Comparison of ENCODE assay signal across 10 cellular contexts in the genomic region with DNA sequence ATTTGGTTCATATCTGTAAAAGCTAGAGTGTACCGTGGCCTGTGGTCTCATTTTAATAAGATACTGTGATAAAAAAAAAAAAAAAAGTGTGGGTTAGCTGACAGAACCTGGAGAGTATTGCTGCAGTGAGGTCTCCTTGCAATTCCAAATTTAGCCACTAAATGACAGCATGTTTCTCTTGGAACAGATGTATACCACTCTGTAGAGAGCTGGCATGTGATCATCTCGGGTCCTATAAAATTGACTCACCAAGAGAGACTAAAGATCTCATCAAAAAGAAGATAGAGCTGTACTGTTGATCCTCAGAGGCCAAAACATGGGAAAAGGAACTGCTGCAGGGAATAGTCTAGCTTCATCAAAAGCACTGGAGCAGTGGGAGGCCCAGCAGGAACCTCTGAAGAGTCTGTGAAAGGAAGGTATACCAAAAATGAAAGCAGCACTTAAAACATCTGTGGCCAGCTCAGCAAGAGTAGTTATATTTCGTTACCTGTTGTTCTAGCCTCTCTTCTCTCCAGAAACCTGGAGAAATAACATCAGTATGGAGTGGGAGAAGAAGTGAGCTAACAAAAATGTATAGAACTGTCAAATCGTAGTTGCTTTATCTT.
A peak's percentile ranks its signal among the peaks of the same experiment; 100 is the strongest.
DNase-seq lines count a peak whose midpoint lies in the region; ATAC-seq and TF ChIP-seq lines count a peak whose summit lies in the region.
"Had no signal": no experiment of that assay in that cellular context is flagged by ENCODE, and none has a peak within 500 bp of the region (broad histone marks: within the 10 kb centered on the region; RNA-seq: fewer than 3 reads in every experiment).

No MANE protein-coding gene starts in this region.

- H3K27me3 Mint-ChIP-seq in naive thymus-derived CD8-positive, alpha-beta T cell = peaks cover 0 to 5% (median 0%) of the 10 kb centered on the region in 5 donors

- H3K4me1 Mint-ChIP-seq in naive thymus-derived CD8-positive, alpha-beta T cell = no peaks in the 10 kb centered on the region

- no peak overlapping the region for H3K4me3 Mint-ChIP-seq in naive thymus-derived CD8-positive, alpha-beta T cell

- POLR2A ChIA-PET in naive thymus-derived CD8-positive, alpha-beta T cell (lab: Charles Lee) = no interaction called here

- H3K4me3 ChIP-seq in Peyer's patch = no peak overlapping the region
- H3K4me3 ChIP-seq: colonic mucosa had no signal

- no peaks in the 10 kb centered on the region for H3K36me3 ChIP-seq in Peyer's patch
- H3K36me3 ChIP-seq: colonic mucosa had no signal

- no peaks in the 10 kb centered on the region for H3K4me1 ChIP-seq in Peyer's patch
- H3K4me1 ChIP-seq: colonic mucosa had no signal

- H3K27ac ChIP-seq in Peyer's patch = no peak overlapping the region
- H3K27ac ChIP-seq: colonic mucosa had no signal

- no peaks in the 10 kb centered on the region for H3K9me3 ChIP-seq in Peyer's patch
- H3K9me3 ChIP-seq: colonic mucosa had no signal

- ATAC-seq in HG02798 (IDR thresholded peaks at IDR 0.05; ENCODE audit: poor library complexity, unreplicated experiment) = peak; percentile 75
- ATAC-seq in SK-N-SH treated with all-trans-retinoic acid at 6 μM for 48 hours = peak; percentile 69
- no peak for ATAC-seq in HG02571 (IDR thresholded peaks at IDR 0.05; ENCODE audit: unreplicated experiment)
- no peak for ATAC-seq in naive thymus-derived CD8-positive, alpha-beta T cell

- H3K9me3 Mint-ChIP-seq in naive thymus-derived CD8-positive, alpha-beta T cell = peaks cover 0 to 29% (median 7%) of the 10 kb centered on the region in 9 donors

- DNase-seq in DMS 273 treated with DMSO at 0.1 percent for 48 hours (lab: John Stamatoyannopoulos, UW) (peak; percentile 37), iris pigment epithelial cell (ENCODE audit: low read depth) (peak; percentile 14), NCI-H187 (lab: John Stamatoyannopoulos, UW) (no peak), Peyer's patch (no peak)
- DNase-seq in naive thymus-derived CD8-positive, alpha-beta T cell = no peak
- DNase-seq: activated CD4-positive, alpha-beta T cell treated with anti-CD3 and anti-CD28 coated beads for 4 hours; colonic mucosa had no signal

- no peaks in the 10 kb centered on the region for H3K36me3 Mint-ChIP-seq in naive thymus-derived CD8-positive, alpha-beta T cell

- TF ChIP-seq CTCF in Peyer's patch (IDR thresholded peaks at IDR 0.05) = no peak

- TF ChIP-seq POLR2A in Peyer's patch (IDR thresholded peaks at IDR 0.05) = no peak

- no peak overlapping the region for H3K27ac Mint-ChIP-seq in naive thymus-derived CD8-positive, alpha-beta T cell

- H3K27me3 ChIP-seq in Peyer's patch = no peaks in the 10 kb centered on the region
- H3K27me3 ChIP-seq: colonic mucosa had no signal

TF ChIP-seq in SK-N-SH treated with all-trans-retinoic acid at 6 μM for 48 hours, 23 proteins besides CTCF, POLR2A, EP300 and RAD21:
- TF ChIP-seq RARB (CRISPR knock-in tag; IDR thresholded peaks at IDR 0.05) = no peak
- no peak for TF ChIP-seq ZC3H10 (CRISPR knock-in tag; IDR thresholded peaks at IDR 0.05)
- TF ChIP-seq POU6F1 (CRISPR knock-in tag; IDR thresholded peaks at IDR 0.05; ENCODE audit: borderline replicate concordance, low read depth) = no peak
- TF ChIP-seq ZNF565 (CRISPR knock-in tag; conservative IDR thresholded peaks at IDR 0.05; ENCODE audit: low read depth) = no peak
- TF ChIP-seq CSRNP3 (CRISPR knock-in tag; IDR thresholded peaks at IDR 0.05) = no peak
- no peak for TF ChIP-seq CREB5 (CRISPR knock-in tag; IDR thresholded peaks at IDR 0.05; ENCODE audit: low read depth)
- TF ChIP-seq ARNTL (CRISPR knock-in tag; IDR thresholded peaks at IDR 0.05; ENCODE audit: borderline replicate concordance, low read depth) = no peak
- no peak for TF ChIP-seq SNAI2 (CRISPR knock-in tag; IDR thresholded peaks at IDR 0.05)
- no peak for TF ChIP-seq ZFP30 (CRISPR knock-in tag; IDR thresholded peaks at IDR 0.05)
- TF ChIP-seq ISL1 (CRISPR knock-in tag; IDR thresholded peaks at IDR 0.05) = no peak
- TF ChIP-seq TOX (CRISPR knock-in tag; IDR thresholded peaks at IDR 0.05; ENCODE audit: borderline replicate concordance) = no peak
- no peak for TF ChIP-seq BACH2 (CRISPR knock-in tag; IDR thresholded peaks at IDR 0.05; ENCODE audit: borderline replicate concordance)
- no peak for TF ChIP-seq PATZ1 (CRISPR knock-in tag; IDR thresholded peaks at IDR 0.05; ENCODE audit: borderline replicate concordance)
- no peak for TF ChIP-seq ZFP3 (CRISPR knock-in tag; IDR thresholded peaks at IDR 0.05)
TF ChIP-seq in SK-N-SH treated with all-trans-retinoic acid at 6 μM for 48 hours: peak in this region for 0.

Comparison
In these comparisons a context has a peak if more than half of its experiments do, and no peak if none do; other contexts are left out.
1. DNase-seq: peak in DMS 273 treated with DMSO at 0.1 percent for 48 hours (single experiment) and iris pigment epithelial cell (single experiment); none in NCI-H187 (0 of 2), Peyer's patch (0 of 3) and naive thymus-derived CD8-positive, alpha-beta T cell (0 of 10).
2. ATAC-seq: peak in HG02798 (single experiment) and SK-N-SH treated with all-trans-retinoic acid at 6 μM for 48 hours (single experiment); none in HG02571 (single experiment) and naive thymus-derived CD8-positive, alpha-beta T cell (0 of 2).